In the genomic region with DNA sequence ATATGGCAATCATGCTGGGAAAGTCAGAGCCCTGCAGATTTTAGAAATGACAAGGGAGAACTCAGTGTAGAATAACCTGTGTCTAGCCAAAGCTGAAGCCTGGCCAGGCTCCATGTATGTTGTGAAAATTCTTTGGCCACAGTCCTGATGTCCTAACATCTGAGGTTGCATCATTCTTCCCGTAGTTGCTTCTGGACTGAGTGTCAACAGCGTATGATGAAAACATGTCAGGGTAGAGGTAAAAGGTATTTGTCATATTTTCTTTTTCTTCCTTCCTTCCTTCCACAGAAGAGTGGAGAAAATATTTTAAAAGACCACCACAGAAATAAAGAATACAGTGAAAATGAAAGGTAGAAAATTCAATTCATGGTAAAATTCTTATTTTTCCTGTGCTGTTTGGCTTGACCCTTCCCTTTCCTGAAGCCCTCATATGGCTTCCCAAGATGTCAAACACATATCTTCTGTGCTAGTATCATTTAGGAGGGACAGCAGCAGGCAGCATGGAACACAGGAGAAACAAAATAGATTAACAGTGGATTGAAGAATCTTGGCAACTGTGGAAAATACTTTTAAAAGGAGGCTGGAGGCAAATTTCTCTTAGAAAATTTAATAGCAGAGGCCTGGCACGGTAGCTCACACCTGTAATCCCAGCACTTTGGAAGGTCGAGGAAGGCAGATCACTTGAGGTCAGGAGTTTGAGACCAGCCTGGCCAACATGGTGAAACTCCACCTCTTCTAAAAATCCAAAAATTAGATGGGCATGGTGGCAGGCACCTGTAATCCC, we compare ENCODE assay signal across 11 cellular contexts. TPM values are rescaled to one million over a fixed set of nuclear protein-coding genes. Genes with fewer than 3 reads are reported as not detected.
DNase-seq lines count a peak whose midpoint lies in the region; ATAC-seq and TF ChIP-seq lines count a peak whose summit lies in the region.
"Had no signal": no experiment of that assay in that cellular context is flagged by ENCODE, and none has a peak within 500 bp of the region (broad histone marks: within the 10 kb centered on the region; RNA-seq: fewer than 3 reads in every experiment).

No MANE protein-coding gene starts in this region.

- H3K56ac ChIP-seq in H9 (ENCODE audit: insufficient read length, low read depth, low read length) = no peak overlapping the region

- no peak overlapping the region for H3K4me3 Mint-ChIP-seq in H9
- H3K4me3 Mint-ChIP-seq: naive B cell; stimulated activated naive B cell treated with anti-CD40 and anti-IgM and Interleukin-4, amounts not matched to agents 10 μg/mL and 1 μg/mL and 100 μg/mL, for 72 hours had no signal

- no CpG with 5 or more reads among the region's 4 CpGs for WGBS in H9 (ENCODE audit: extremely low coverage, insufficient read length, low lambda C conversion rate)

- TF ChIP-seq CTCF in H9 (conservative IDR thresholded peaks at IDR 0.05) = no peak

- H2BK5ac ChIP-seq in H9 (ENCODE audit: insufficient read length, low read length) = no peak overlapping the region

- H3K4me2 ChIP-seq in H9 (ENCODE audit: insufficient read depth, insufficient read length, low read length) = no peak overlapping the region

- H3K27ac Mint-ChIP-seq in H9 = no peak overlapping the region
- H3K27ac Mint-ChIP-seq: naive B cell; stimulated activated naive B cell treated with anti-CD40 and anti-IgM and Interleukin-4, amounts not matched to agents 10 μg/mL and 1 μg/mL and 100 μg/mL, for 72 hours had no signal

- no peaks in the 10 kb centered on the region for H4K20me1 ChIP-seq in H9 (ENCODE audit: control insufficient read depth, insufficient read depth, insufficient read length)

- no peak overlapping the region for H4K5ac ChIP-seq in H9 (ENCODE audit: insufficient read length, low read depth, low read length)

- no peaks in the 10 kb centered on the region for H3K9me3 ChIP-seq in H9 (ENCODE audit: control insufficient read depth, low read depth, low read length)

- no peaks in the 10 kb centered on the region for H3K79me2 ChIP-seq in H9 (ENCODE audit: insufficient read depth, low read length)

- ATAC-seq in SK-N-SH treated with all-trans-retinoic acid at 6 μM for 48 hours = no peak
- peak; percentile 91 for ATAC-seq in Right ventricle myocardium superior (ENCODE audit: poor library complexity)
- ATAC-seq in GM21381 (IDR thresholded peaks at IDR 0.05; ENCODE audit: unreplicated experiment) = no peak
- ATAC-seq: stimulated activated naive B cell treated with anti-CD40 and anti-IgM and Interleukin-4, amounts not matched to agents 10 μg/mL and 1 μg/mL and 100 μg/mL, for 72 hours had no signal

- H4K8ac ChIP-seq in H9 (replicated peaks; ENCODE audit: insufficient read length, low read depth, low read length) = no peak overlapping the region

- no peak overlapping the region for H3K4me3 ChIP-seq in skeletal muscle cell (ENCODE audit: low read depth, low read length)

- no peak overlapping the region for H2BK12ac ChIP-seq in H9 (ENCODE audit: insufficient read length, low read depth, low read length)

- no peak overlapping the region for H2BK20ac ChIP-seq in H9 (ENCODE audit: low read depth, low read length, poor library complexity, severe bottlenecking)

- no peak overlapping the region for H3K18ac ChIP-seq in H9 (ENCODE audit: insufficient read length, low read depth, low read length)

- intact Hi-C loops in Right ventricle myocardium superior (cut with DNase I) = no loop called here

- H3K9me3 Mint-ChIP-seq in H9 = no peaks in the 10 kb centered on the region
- H3K9me3 Mint-ChIP-seq: naive B cell; stimulated activated naive B cell treated with anti-CD40 and anti-IgM and Interleukin-4, amounts not matched to agents 10 μg/mL and 1 μg/mL and 100 μg/mL, for 72 hours had no signal

- no peak overlapping the region for H2BK120ac ChIP-seq in H9 (ENCODE audit: low read depth, low read length, poor library complexity, severe bottlenecking)

- DNase-seq in GM04503 (ENCODE audit: low read depth) (peak; percentile 75), Right ventricle myocardium superior (peak; percentile 77), skeletal muscle cell (ENCODE audit: low read depth) (peak; percentile 94), H9 (no peak), OCI-M2 (lab: John Stamatoyannopoulos, UW; ENCODE audit: unreplicated experiment) (no peak), activated gamma-delta T cell (lab: John Stamatoyannopoulos, UW) (no peak)
- DNase-seq: naive B cell; NCI-H187; stimulated activated naive B cell treated with anti-CD40 and anti-IgM and Interleukin-4, amounts not matched to agents 10 μg/mL and 1 μg/mL and 100 μg/mL, for 72 hours had no signal

- H3K79me1 ChIP-seq in H9 (ENCODE audit: insufficient read depth, low read depth, low read length, poor library complexity, severe bottlenecking) = no peaks in the 10 kb centered on the region

- H3K23ac ChIP-seq in H9 (ENCODE audit: insufficient read length, low read depth, low read length) = no peak overlapping the region

- no peak overlapping the region for H3K14ac ChIP-seq in H9 (ENCODE audit: insufficient read depth, low read length)

- no peak overlapping the region for H3K4ac ChIP-seq in H9 (ENCODE audit: low read depth, low read length)

- H3K27me3 ChIP-seq in H9 (ENCODE audit: insufficient read depth, low read length) = no peaks in the 10 kb centered on the region

- no peaks in the 10 kb centered on the region for H3K27me3 Mint-ChIP-seq in H9 (ENCODE audit: low read depth)

- no peaks in the 10 kb centered on the region for H3K23me2 ChIP-seq in H9 (ENCODE audit: insufficient read length, low read depth, low read length, poor library complexity, severe bottlenecking)

- H2AK5ac ChIP-seq in H9 (ENCODE audit: insufficient read length, low read length) = no peak overlapping the region

- no peaks in the 10 kb centered on the region for H3K4me1 ChIP-seq in H9 (ENCODE audit: insufficient read depth, low read length)

- no peak overlapping the region for H4K91ac ChIP-seq in H9 (ENCODE audit: insufficient read length, low read depth, low read length)

- no peak overlapping the region for H2BK15ac ChIP-seq in H9 (ENCODE audit: low read depth, low read length)

- H2AFZ ChIP-seq in H9 (ENCODE audit: low read length) = no peak overlapping the region

- no peaks in the 10 kb centered on the region for H3K36me3 Mint-ChIP-seq in H9 (ENCODE audit: insufficient read depth in 1 of 3, low read depth in 3 of 3)
- H3K36me3 Mint-ChIP-seq: naive B cell; stimulated activated naive B cell treated with anti-CD40 and anti-IgM and Interleukin-4, amounts not matched to agents 10 μg/mL and 1 μg/mL and 100 μg/mL, for 72 hours had no signal

- H3K9ac ChIP-seq in H9 (ENCODE audit: extremely low read depth, insufficient read length, low read length) = no peak overlapping the region

- no peak overlapping the region for H3K27ac ChIP-seq in H9 (ENCODE audit: insufficient read length, low read depth, low read length)

- peaks cover 3% of the 10 kb centered on the region in 2 experiments; a peak in 2 of 4 replicates for H3K4me1 Mint-ChIP-seq in H9
- H3K4me1 Mint-ChIP-seq: naive B cell; stimulated activated naive B cell treated with anti-CD40 and anti-IgM and Interleukin-4, amounts not matched to agents 10 μg/mL and 1 μg/mL and 100 μg/mL, for 72 hours had no signal

- H3T11ph ChIP-seq in H9 (ENCODE audit: low read length) = no peak overlapping the region

TF ChIP-seq in SK-N-SH treated with all-trans-retinoic acid at 6 μM for 48 hours, 23 proteins besides CTCF, POLR2A, EP300 and RAD21:
- TF ChIP-seq RARB (CRISPR knock-in tag; IDR thresholded peaks at IDR 0.05) = no peak
- TF ChIP-seq ISL1 (CRISPR knock-in tag; IDR thresholded peaks at IDR 0.05) = peak; percentile 14; the same call in 1 of the 2 replicates

RNA-seq across cellular contexts. Expression of a gene that starts 18.9 kb away (rescaled TPM):
- total RNA-seq in Right ventricle myocardium superior = 7.7 TPM
- 29.7 and 30.1 TPM in 2 replicates for total RNA-seq in H9 (2021)

Comparison
In these comparisons a context has a peak if more than half of its experiments do, and no peak if none do; other contexts are left out.
1. DNase-seq: peak in GM04503 (single experiment), Right ventricle myocardium superior (single experiment) and skeletal muscle cell (single experiment); none in H9 (single experiment), OCI-M2 (single experiment) and activated gamma-delta T cell (single experiment).